8 cellular contexts compared by ENCODE assay signal in the genomic region with DNA sequence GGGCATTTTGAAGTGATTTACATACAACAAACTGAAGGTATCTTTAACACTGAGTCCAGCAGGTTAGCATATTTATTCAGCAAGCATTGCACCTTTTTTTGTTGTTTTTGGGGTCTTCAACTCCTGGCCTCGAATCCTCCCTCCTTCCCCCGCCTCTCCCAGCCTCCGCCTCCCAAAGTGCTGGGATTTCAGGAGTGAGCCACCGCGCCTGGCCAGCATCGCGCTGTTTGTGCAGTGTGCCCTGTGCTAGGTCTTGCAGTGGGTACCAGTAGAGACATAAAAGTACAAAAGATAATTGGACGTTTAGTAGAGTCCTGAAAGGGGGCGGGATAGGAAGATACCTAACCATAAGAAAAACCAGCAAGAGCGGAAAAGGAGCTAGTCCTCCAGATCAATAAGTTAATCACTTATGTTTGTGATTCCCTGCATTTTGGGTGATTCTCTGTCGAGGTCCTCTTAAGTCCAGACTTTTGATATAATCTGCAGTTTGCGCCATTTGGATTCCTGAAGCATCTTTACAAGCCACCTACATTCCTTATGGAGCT.
A peak's percentile ranks its signal among the peaks of the same experiment; 100 is the strongest.
DNase-seq lines count a peak whose midpoint lies in the region; ATAC-seq and TF ChIP-seq lines count a peak whose summit lies in the region.

No MANE protein-coding gene starts in this region.

- peak overlapping the region; percentile 72 for H3K27ac Mint-ChIP-seq in WTC11

- 34 to 43% (median 41%) methylated on average over 12 of the region's 12 CpGs for WGBS in stomach, 5 donors

- peak overlapping the region; percentile 80 for H3K4me3 Mint-ChIP-seq in WTC11

- TF ChIP-seq CTCF in WTC11 (IDR thresholded peaks at IDR 0.05) (no peak), stomach (IDR thresholded peaks at IDR 0.05) (no peak)

- peak overlapping the region; percentile 79 for H3K4me3 ChIP-seq in iPS-11a (ENCODE audit: low read depth, low read length)
- peak overlapping the region; percentile 57 to 86 (median 66) for H3K4me3 ChIP-seq in stomach

- intact Hi-C loops in stomach (cut with DNase I; ENCODE audit: low total_unique reads): no loop called here

- peak; percentile 20 for DNase-seq in NCI-H1694 (lab: John Stamatoyannopoulos, UW)
- DNase-seq in NCI-H1694 treated with DMSO at 0.1 percent for 48 hours (lab: John Stamatoyannopoulos, UW): no peak
- peak; percentile 24 for DNase-seq in WTC11 (ENCODE audit: low spot score)
- no peak for DNase-seq in stomach
- no peak for DNase-seq in ureter (ENCODE audit: low spot score)
- DNase-seq in NCI-H2081 (lab: John Stamatoyannopoulos, UW): no peak
- no peak for DNase-seq in medulla oblongata (ENCODE audit: extremely low spot score)

- H3K27me3 ChIP-seq in stomach: no peaks in the 10 kb centered on the region

- ATAC-seq in WTC11: peak; percentile 8; the same call in 1 of the 2 replicates

- peaks cover 28% of the 10 kb centered on the region for H3K4me1 Mint-ChIP-seq in WTC11

- TF ChIP-seq POLR2A in stomach (IDR thresholded peaks at IDR 0.05): no peak

- no peaks in the 10 kb centered on the region for H3K9me3 Mint-ChIP-seq in WTC11

- no peak for TF ChIP-seq EP300 in stomach (IDR thresholded peaks at IDR 0.05)

- POLR2A ChIA-PET in WTC11 (lab: Charles Lee): no interaction called here

- peak overlapping the region in 4 of 5 donors; percentile 84 to 88 (median 87) for H3K27ac ChIP-seq in stomach

- H3K36me3 ChIP-seq in stomach: no peaks in the 10 kb centered on the region

- H3K27me3 Mint-ChIP-seq in WTC11 (ENCODE audit: low read depth): no peaks in the 10 kb centered on the region

- CTCF ChIA-PET in WTC11 (lab: Charles Lee): interaction anchor here (1.4 kb wide), 1 partner anchor 41 kb away, joined by 4 read pairs; no protein-coding TSS in a partner anchor

- H3K4me1 ChIP-seq in stomach: peaks cover 36 to 56% (median 44%) of the 10 kb centered on the region in 4 donors

- no peaks in the 10 kb centered on the region for H3K9me3 ChIP-seq in stomach

- H3K36me3 Mint-ChIP-seq in WTC11: no peaks in the 10 kb centered on the region

TF ChIP-seq in WTC11, 78 proteins besides CTCF, POLR2A, EP300 and RAD21:
- TF ChIP-seq HMGXB4 (CRISPR knock-in tag; IDR thresholded peaks at IDR 0.05): 0 out of 2 replicates have a peak, but pooled peaks have one; percentile 3
- TF ChIP-seq, protein P1, sequence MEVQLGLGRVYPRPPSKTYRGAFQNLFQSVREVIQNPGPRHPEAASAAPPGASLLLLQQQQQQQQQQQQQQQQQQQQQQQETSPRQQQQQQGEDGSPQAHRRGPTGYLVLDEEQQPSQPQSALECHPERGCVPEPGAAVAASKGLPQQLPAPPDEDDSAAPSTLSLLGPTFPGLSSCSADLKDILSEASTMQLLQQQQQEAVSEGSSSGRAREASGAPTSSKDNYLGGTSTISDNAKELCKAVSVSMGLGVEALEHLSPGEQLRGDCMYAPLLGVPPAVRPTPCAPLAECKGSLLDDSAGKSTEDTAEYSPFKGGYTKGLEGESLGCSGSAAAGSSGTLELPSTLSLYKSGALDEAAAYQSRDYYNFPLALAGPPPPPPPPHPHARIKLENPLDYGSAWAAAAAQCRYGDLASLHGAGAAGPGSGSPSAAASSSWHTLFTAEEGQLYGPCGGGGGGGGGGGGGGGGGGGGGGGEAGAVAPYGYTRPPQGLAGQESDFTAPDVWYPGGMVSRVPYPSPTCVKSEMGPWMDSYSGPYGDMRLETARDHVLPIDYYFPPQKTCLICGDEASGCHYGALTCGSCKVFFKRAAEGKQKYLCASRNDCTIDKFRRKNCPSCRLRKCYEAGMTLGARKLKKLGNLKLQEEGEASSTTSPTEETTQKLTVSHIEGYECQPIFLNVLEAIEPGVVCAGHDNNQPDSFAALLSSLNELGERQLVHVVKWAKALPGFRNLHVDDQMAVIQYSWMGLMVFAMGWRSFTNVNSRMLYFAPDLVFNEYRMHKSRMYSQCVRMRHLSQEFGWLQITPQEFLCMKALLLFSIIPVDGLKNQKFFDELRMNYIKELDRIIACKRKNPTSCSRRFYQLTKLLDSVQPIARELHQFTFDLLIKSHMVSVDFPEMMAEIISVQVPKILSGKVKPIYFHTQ (CRISPR knock-in tag; IDR thresholded peaks at IDR 0.05): no peak
TF ChIP-seq in WTC11: peak in this region for 1.

Comparison
In these comparisons a context has a peak if more than half of its experiments do, and no peak if none do; other contexts are left out.
1. DNase-seq: peak in NCI-H1694 (single experiment) and WTC11 (single experiment); none in NCI-H1694 treated with DMSO at 0.1 percent for 48 hours (single experiment), stomach (single experiment), ureter (single experiment), NCI-H2081 (0 of 2) and medulla oblongata (single experiment).